Comparison of ENCODE assay signal across 20 cellular contexts in the genomic region with DNA sequence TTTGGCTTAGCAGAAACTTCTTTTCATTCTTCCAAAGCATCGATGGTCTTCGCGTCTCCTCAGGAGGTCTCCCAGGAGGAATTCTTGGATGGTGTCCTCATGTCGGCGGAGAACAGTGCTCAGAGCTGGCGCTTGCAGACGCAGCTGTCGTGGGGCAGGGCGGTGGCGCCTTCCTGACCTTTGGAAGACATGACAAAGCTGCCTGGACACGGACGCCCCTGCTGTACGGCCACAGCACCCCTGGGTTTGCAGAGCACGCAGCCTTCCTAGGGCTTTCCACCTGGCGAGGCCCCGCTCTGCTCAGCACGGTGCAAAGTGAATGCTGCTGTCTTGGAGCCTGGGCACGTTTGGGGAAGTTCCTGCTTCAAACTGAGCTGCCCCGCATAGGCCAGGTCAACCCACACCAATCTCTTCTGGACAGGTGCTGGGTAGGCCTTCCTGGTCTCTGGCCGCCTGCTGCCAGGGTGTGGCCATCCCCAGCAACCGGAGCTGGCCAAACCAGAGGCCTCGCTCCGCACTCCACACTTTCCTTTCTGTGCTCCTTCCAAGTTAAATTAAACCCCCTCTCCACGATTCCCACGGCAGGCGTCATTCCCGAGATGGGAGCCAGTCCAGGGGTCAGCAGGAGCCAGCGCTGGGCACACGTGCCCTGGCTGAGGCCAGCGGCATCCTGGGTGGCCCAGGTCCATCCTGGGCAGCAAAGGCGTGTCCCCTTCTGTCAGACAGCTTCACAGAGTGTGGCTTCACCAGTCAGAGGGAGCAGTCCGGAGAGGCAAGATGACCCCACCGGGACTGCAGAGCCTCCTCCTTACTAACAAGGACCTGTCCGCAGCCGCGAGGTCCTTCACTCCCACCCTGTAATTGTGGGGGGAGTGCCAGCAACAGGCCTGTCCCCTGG. TPM values are rescaled to one million over a fixed set of nuclear protein-coding genes. Genes with fewer than 3 reads are reported as not detected.
"Had no signal": no experiment of that assay in that cellular context is flagged by ENCODE, and none has a peak within 500 bp of the region (broad histone marks: within the 10 kb centered on the region; RNA-seq: fewer than 3 reads in every experiment).

No MANE protein-coding gene starts in this region.

- DNase-seq: activated CD4-positive, alpha-beta T cell treated with anti-CD3 and anti-CD28 coated beads, Interleukin-2, amount 10 ng/mL, durations not matched to agents 24 days and 14 days; activated CD8-positive, alpha-beta T cell treated with anti-CD3 and anti-CD28 coated beads for 36 hours; activated naive CD4-positive, alpha-beta T cell treated with anti-CD3 and anti-CD28 coated beads, Interleukin-2, amount 10 ng/mL, durations not matched to agents 7 days and 5 days; activated T-cell treated with anti-CD3 and anti-CD28 coated beads, Interleukin-2, amount 50 U/mL, for 1 hour; cortex of kidney; head of caudate nucleus; left ventricle myocardium inferior; mesendoderm; nephron progenitor cell; stimulated activated CD4-positive, alpha-beta T cell treated with anti-CD3 and anti-CD28 coated beads, Interleukin-4, amount 100 ng/mL, for 1 hour had no signal

- H3K9me3 ChIP-seq: ascending aorta, left ventricle myocardium inferior, prostate gland, thoracic aorta had no signal

- H3K27ac ChIP-seq: ascending aorta, left ventricle myocardium inferior, prostate gland, thoracic aorta had no signal

- H3K4me1 Mint-ChIP-seq: activated CD4-positive, alpha-beta T cell treated with anti-CD3 and anti-CD28 coated beads, Interleukin-2, amount 10 ng/mL, durations not matched to agents 24 days and 14 days; activated naive CD4-positive, alpha-beta T cell treated with anti-CD3 and anti-CD28 coated beads, Interleukin-2, amount 10 ng/mL, durations not matched to agents 7 days and 5 days had no signal

- H3K4me2 ChIP-seq: smooth muscle cell had no signal

- H3K4me3 ChIP-seq: ascending aorta, left ventricle myocardium inferior, prostate gland, smooth muscle cell, thoracic aorta had no signal

- H3K4me3 Mint-ChIP-seq: activated CD4-positive, alpha-beta T cell treated with anti-CD3 and anti-CD28 coated beads, Interleukin-2, amount 10 ng/mL, durations not matched to agents 24 days and 14 days; activated CD8-positive, alpha-beta T cell treated with anti-CD3 and anti-CD28 coated beads for 36 hours; activated naive CD4-positive, alpha-beta T cell treated with anti-CD3 and anti-CD28 coated beads, Interleukin-2, amount 10 ng/mL, durations not matched to agents 7 days and 5 days; nephron progenitor cell had no signal

- H3K9me3 Mint-ChIP-seq: activated CD4-positive, alpha-beta T cell treated with anti-CD3 and anti-CD28 coated beads, Interleukin-2, amount 10 ng/mL, durations not matched to agents 24 days and 14 days; activated CD8-positive, alpha-beta T cell treated with anti-CD3 and anti-CD28 coated beads for 36 hours; activated naive CD4-positive, alpha-beta T cell treated with anti-CD3 and anti-CD28 coated beads, Interleukin-2, amount 10 ng/mL, durations not matched to agents 7 days and 5 days; activated T-helper 2 cell treated with anti-CD3 and anti-CD28 coated beads, Interferon-gamma antibody, Interleukin-2, Interleukin-4, amounts not matched to agents 10 μg/mL and 5 μg/mL and 100 μg/mL, durations not matched to agents 14 hours and 24 hours and 36 hours had no signal

- H3K4me1 ChIP-seq: ascending aorta, left ventricle myocardium inferior, prostate gland had no signal

- H3K27me3 Mint-ChIP-seq: activated CD4-positive, alpha-beta T cell treated with anti-CD3 and anti-CD28 coated beads, Interleukin-2, amount 10 ng/mL, durations not matched to agents 24 days and 14 days; activated CD8-positive, alpha-beta T cell treated with anti-CD3 and anti-CD28 coated beads for 36 hours had no signal

- H3K36me3 ChIP-seq: prostate gland had no signal

- ATAC-seq: activated CD8-positive, alpha-beta T cell treated with anti-CD3 and anti-CD28 coated beads for 36 hours had no signal

RNA-seq across cellular contexts. Expression of gene KREMEN2, which starts 15.0 kb away (rescaled TPM):
- total RNA-seq: ascending aorta; frontal cortex; left ventricle myocardium inferior; omental fat pad; right cardiac atrium; T-helper 1 cell treated with Interleukin-12 subunit alpha and Interleukin-12 subunit beta and Interleukin-4 antibody, amounts not matched to agents 30 ng/mL and 1 ng/mL, for 36 hours; thoracic aorta had no signal
- polyA plus RNA-seq: right cardiac atrium, urinary bladder had no signal

RNA-seq across cellular contexts. Expression of gene PKMYT1, which starts 31.2 kb away (rescaled TPM):
- total RNA-seq: ascending aorta had no signal
